In the genomic region with DNA sequence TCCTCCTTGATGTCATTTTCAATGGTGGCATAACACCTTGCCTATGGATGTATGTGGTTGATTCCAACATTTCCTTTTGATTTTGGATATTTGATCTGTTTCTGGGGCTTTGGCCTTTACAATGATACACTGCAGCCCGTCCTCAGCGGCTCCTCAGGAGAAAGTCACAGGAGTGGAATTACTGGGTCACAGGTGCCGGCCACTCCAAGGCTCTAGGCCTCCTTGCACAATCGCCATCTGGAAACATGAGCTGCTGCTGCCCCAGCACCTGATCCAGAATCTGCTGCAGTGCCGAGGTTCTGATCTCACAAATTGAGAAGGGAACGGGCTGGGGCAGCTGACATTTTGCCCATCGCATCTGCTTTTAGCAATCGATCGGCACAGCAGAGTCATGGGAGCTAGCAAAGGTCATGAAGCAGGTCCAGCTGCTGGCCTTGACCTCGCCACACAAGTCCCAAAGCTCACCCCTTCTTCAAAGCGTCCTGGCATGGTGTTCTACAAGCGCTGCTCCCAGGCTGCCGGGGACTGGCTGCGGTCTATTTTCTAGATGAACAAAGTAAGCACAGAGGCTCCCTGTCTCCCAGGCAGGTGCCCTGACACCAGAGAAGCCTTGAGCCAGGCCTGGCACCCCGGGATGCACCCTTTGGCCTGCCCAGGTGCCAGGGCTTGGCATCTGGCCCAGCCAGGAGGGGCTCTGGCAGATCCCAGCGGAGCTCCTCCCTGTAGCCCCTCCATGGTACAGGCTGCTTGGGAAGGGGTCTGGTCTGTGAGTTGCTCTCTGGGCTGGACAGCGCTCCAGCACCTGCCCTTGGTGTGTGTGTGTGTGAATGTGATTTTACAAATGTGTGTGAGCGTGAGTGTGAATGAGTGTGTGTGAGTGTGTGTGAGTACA, we compare ENCODE assay signal across 1 cellular context.
TF ChIP-seq lines count a peak whose summit lies in the region.

No MANE protein-coding gene starts in this region.

TF ChIP-seq in Ishikawa, 13 proteins besides CTCF, POLR2A, EP300 and RAD21:
- TF ChIP-seq ZBTB7A (IDR thresholded peaks at IDR 0.05; ENCODE audit: low read depth) (no peak), REST (IDR thresholded peaks at IDR 0.05; ENCODE audit: low read depth) (peak; percentile 51; the same call in 1 of the 2 replicates)
